Comparison of ENCODE assay signal across 8 cellular contexts in the genomic region with DNA sequence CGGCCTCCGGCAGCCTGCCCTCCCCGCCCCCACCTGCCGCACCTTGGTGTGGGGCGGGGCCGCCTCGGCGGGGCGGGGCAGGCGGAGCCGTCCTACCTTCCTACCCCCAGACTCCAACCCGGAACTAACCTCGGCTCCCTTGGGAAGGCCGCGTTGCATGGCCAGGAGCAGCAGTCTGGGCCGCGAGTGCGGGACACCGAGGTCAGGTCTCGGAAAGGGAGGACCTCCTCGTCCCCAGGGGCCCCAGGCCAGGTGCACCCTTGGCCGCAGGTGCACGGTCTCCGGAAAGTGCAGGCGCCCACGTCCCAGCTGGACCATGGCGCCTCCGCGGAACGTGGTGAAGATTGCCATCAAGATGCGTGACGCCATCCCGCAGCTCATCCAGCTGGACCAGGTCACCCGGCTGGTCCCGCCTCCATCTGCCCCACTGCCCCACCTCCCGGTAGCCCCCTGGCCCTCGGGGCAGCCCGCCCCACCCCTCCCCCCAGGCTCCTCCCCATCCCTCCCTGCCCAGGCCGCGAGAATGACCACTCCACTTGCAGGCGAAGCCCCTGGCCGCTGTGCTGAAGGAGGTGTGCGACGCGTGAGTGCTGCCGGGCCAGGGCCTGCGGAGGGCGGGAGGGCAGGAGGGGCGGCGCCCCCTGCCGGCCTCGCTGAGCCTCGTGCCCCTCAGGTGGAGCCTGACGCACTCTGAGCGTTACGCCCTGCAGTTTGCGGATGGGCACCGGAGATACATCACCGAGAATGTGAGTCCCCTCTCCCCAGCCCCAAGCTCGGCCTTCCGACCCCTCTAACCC. TPM values are rescaled to one million over a fixed set of nuclear protein-coding genes. Genes with fewer than 3 reads are reported as not detected.
DNase-seq lines count a peak whose midpoint lies in the region; TF ChIP-seq lines count a peak whose summit lies in the region.

A gene with protein sequence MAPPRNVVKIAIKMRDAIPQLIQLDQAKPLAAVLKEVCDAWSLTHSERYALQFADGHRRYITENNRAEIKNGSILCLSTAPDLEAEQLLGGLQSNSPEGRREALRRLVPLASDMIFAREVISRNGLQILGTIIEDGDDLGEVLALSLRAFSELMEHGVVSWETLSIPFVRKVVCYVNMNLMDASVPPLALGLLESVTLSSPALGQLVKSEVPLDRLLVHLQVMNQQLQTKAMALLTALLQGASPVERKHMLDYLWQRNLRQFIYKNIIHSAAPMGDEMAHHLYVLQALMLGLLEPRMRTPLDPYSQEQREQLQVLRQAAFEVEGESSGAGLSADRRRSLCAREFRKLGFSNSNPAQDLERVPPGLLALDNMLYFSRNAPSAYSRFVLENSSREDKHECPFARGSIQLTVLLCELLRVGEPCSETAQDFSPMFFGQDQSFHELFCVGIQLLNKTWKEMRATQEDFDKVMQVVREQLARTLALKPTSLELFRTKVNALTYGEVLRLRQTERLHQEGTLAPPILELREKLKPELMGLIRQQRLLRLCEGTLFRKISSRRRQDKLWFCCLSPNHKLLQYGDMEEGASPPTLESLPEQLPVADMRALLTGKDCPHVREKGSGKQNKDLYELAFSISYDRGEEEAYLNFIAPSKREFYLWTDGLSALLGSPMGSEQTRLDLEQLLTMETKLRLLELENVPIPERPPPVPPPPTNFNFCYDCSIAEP (plus strand): TSS at position 121 of the 797 bp plus-strand sequence. CDS start 196 bp downstream, at position 317.

- no peaks in the 10 kb centered on the region for H3K27me3 ChIP-seq in BLaER1 treated with 17β-estradiol and CSF1 and Interleukin-3, amounts not matched to agents 10 nM and 100 nM
- H3K27me3 ChIP-seq in muscle layer of duodenum (ENCODE audit: low read depth, low read length), result no peaks in the 10 kb centered on the region

- no peak within 1 kb of the TSS; a peak in 1 of 20 replicates for H3K4me3 ChIP-seq in BLaER1 treated with 17β-estradiol and CSF1 and Interleukin-3, amounts not matched to agents 10 nM and 100 nM
- peak within 1 kb of the TSS; percentile 87 for H3K4me3 ChIP-seq in epithelial cell of esophagus (ENCODE audit: low read length)
- peak within 1 kb of the TSS in 1 of 2 donors; percentile 11 for H3K4me3 ChIP-seq in muscle layer of duodenum (ENCODE audit: low read depth in 1 of 2, low read length in 2 of 2)

- intact Hi-C loops in activated CD4-positive, alpha-beta T cell treated with anti-CD3 and anti-CD28 coated beads, Interleukin-2, amount 10 ng/mL, durations not matched to agents 24 days and 14 days (cut with micrococcal nuclease), result no loop called here

- H3K27ac Mint-ChIP-seq in activated CD4-positive, alpha-beta T cell treated with anti-CD3 and anti-CD28 coated beads, Interleukin-2, amount 10 ng/mL, durations not matched to agents 24 days and 14 days, result no peak within 1 kb of the TSS

- H3K27me3 Mint-ChIP-seq in activated CD4-positive, alpha-beta T cell treated with anti-CD3 and anti-CD28 coated beads, Interleukin-2, amount 10 ng/mL, durations not matched to agents 24 days and 14 days, result no peaks in the 10 kb centered on the region

- peak within 1 kb of the TSS in 5 of 11 experiments; percentile 10 to 25 (median 17); a peak in 4 of 22 replicates for H3K27ac ChIP-seq in BLaER1 treated with 17β-estradiol and CSF1 and Interleukin-3, amounts not matched to agents 10 nM and 100 nM
- peak within 1 kb of the TSS; percentile 56 for H3K27ac ChIP-seq in muscle layer of duodenum (ENCODE audit: low read length)

- peaks cover 23 to 46% (median 36%) of the 10 kb centered on the region in 10 experiments for H3K4me1 ChIP-seq in BLaER1 treated with 17β-estradiol and CSF1 and Interleukin-3, amounts not matched to agents 10 nM and 100 nM
- H3K4me1 ChIP-seq in muscle layer of duodenum (ENCODE audit: control insufficient read depth in 1 of 2, insufficient read depth in 2 of 2, low read length in 2 of 2), result peaks cover 0 to 13% of the 10 kb centered on the region in 2 donors

- peak within 1 kb of the TSS; percentile 18 to 64 (median 44) for H3K4me2 ChIP-seq in BLaER1 treated with 17β-estradiol and CSF1 and Interleukin-3, amounts not matched to agents 10 nM and 100 nM

- H3K4me3 Mint-ChIP-seq in activated CD4-positive, alpha-beta T cell treated with anti-CD3 and anti-CD28 coated beads, Interleukin-2, amount 10 ng/mL, durations not matched to agents 24 days and 14 days, result no peak within 1 kb of the TSS

- DNase-seq in NCI-H2029 (lab: John Stamatoyannopoulos, UW) (peak; percentile 43), epithelial cell of esophagus (ENCODE audit: low read depth) (peak; percentile 79), NCI-H446 treated with DMSO at 0.1 percent for 48 hours (lab: John Stamatoyannopoulos, UW) (no peak), NOMO-1 treated with DMSO at 0.1 percent for 48 hours (lab: John Stamatoyannopoulos, UW; ENCODE audit: unreplicated experiment) (no peak)
- DNase-seq in activated CD4-positive, alpha-beta T cell treated with anti-CD3 and anti-CD28 coated beads, Interleukin-2, amount 10 ng/mL, durations not matched to agents 24 days and 14 days, result no peak
- DNase-seq in stimulated activated CD4-positive, alpha-beta T cell treated with anti-CD3 and anti-CD28 coated beads, Interleukin-4, amount 100 ng/mL, for 1 hour, result no peak

- peaks cover 78 to 97% (median 91%) of the 10 kb centered on the region in 11 experiments for H3K36me3 ChIP-seq in BLaER1 treated with 17β-estradiol and CSF1 and Interleukin-3, amounts not matched to agents 10 nM and 100 nM
- peaks cover 40 to 52% of the 10 kb centered on the region in 2 donors for H3K36me3 ChIP-seq in muscle layer of duodenum (ENCODE audit: control insufficient read depth in 1 of 2, insufficient read depth in 2 of 2, low read length in 2 of 2)

- H3K9me3 ChIP-seq in BLaER1 treated with 17β-estradiol and CSF1 and Interleukin-3, amounts not matched to agents 10 nM and 100 nM (replicated peaks in 1 of 11), result no peaks in the 10 kb centered on the region
- no peaks in the 10 kb centered on the region for H3K9me3 ChIP-seq in muscle layer of duodenum (ENCODE audit: control insufficient read depth in 1 of 2, low read length in 2 of 2)

- H4K20me1 ChIP-seq in BLaER1 treated with 17β-estradiol and CSF1 and Interleukin-3, amounts not matched to agents 10 nM and 100 nM, result peaks cover 28 to 92% (median 53%) of the 10 kb centered on the region in 11 experiments; a peak in 21 of 22 replicates

- no peaks in the 10 kb centered on the region for H3K9me3 Mint-ChIP-seq in activated CD4-positive, alpha-beta T cell treated with anti-CD3 and anti-CD28 coated beads, Interleukin-2, amount 10 ng/mL, durations not matched to agents 24 days and 14 days

- TF ChIP-seq CTCF in epithelial cell of esophagus (IDR thresholded peaks at IDR 0.05; ENCODE audit: insufficient read depth, low read depth, low read length, missing control alignments), result peak; percentile 51

- H3K9ac ChIP-seq in BLaER1 treated with 17β-estradiol and CSF1 and Interleukin-3, amounts not matched to agents 10 nM and 100 nM, result peak within 1 kb of the TSS in 10 of 11 experiments; percentile 11 to 57 (median 49); a peak in 14 of 22 replicates

- H3K36me3 Mint-ChIP-seq in activated CD4-positive, alpha-beta T cell treated with anti-CD3 and anti-CD28 coated beads, Interleukin-2, amount 10 ng/mL, durations not matched to agents 24 days and 14 days (ENCODE audit: low read depth), result peaks cover 51% of the 10 kb centered on the region

- H3K4me1 Mint-ChIP-seq in activated CD4-positive, alpha-beta T cell treated with anti-CD3 and anti-CD28 coated beads, Interleukin-2, amount 10 ng/mL, durations not matched to agents 24 days and 14 days, result peaks cover 12% of the 10 kb centered on the region

RNA-seq across cellular contexts. Expression of the gene that starts here (rescaled TPM):
- total RNA-seq in activated CD4-positive, alpha-beta T cell treated with anti-CD3 and anti-CD28 coated beads, Interleukin-2, amount 10 ng/mL, durations not matched to agents 24 days and 14 days, result 8.2 and 8.7 TPM in 2 replicates

Comparison
In these comparisons a context has a peak if more than half of its experiments do, and no peak if none do; other contexts are left out.
1. DNase-seq: peak in NCI-H2029 (single experiment) and epithelial cell of esophagus (single experiment); none in activated CD4-positive, alpha-beta T cell treated with anti-CD3 and anti-CD28 coated beads, Interleukin-2, amount 10 ng/mL, durations not matched to agents 24 days and 14 days (single experiment), NCI-H446 treated with DMSO at 0.1 percent for 48 hours (single experiment), stimulated activated CD4-positive, alpha-beta T cell treated with anti-CD3 and anti-CD28 coated beads, Interleukin-4, amount 100 ng/mL, for 1 hour (single experiment) and NOMO-1 treated with DMSO at 0.1 percent for 48 hours (single experiment).